ENCODE assay signal across 18 cellular contexts in genomic region chr11:72307439-72307838, GRCh38.
A peak's percentile ranks its signal among the peaks of the same experiment; 100 is the strongest.
DNase-seq lines count a peak whose midpoint lies in the region; TF ChIP-seq lines count a peak whose summit lies in the region.
"Had no signal": no experiment of that assay in that cellular context is flagged by ENCODE, and none has a peak within 500 bp of the region (broad histone marks: within the 10 kb centered on the region; RNA-seq: fewer than 3 reads in every experiment).

No MANE protein-coding gene starts in this region.

- H3K27me3 ChIP-seq in spleen (replicated peaks in 1 of 7) = no peaks in the 10 kb centered on the region
- H3K27me3 ChIP-seq: BLaER1, SJCRH30 had no signal

- no peak overlapping the region for H3K27ac ChIP-seq in spleen
- H3K27ac ChIP-seq: BLaER1, SJCRH30 had no signal

- no peak overlapping the region for H3K4me3 ChIP-seq in spleen
- H3K4me3 ChIP-seq: BLaER1, SJCRH30 had no signal

- H3K9me3 ChIP-seq in spleen = no peaks in the 10 kb centered on the region
- H3K9me3 ChIP-seq: BLaER1, SJCRH30 had no signal

- intact Hi-C loops in spleen (cut with DNase I; ENCODE audit: low total_unique reads) = no loop called here

- H3K4me1 ChIP-seq in spleen = no peaks in the 10 kb centered on the region
- H3K4me1 ChIP-seq: BLaER1, SJCRH30 had no signal

- DNase-seq in NCI-H345 (lab: John Stamatoyannopoulos, UW) = peak; percentile 29
- DNase-seq in NCI-H345 treated with DMSO at 0.1 percent for 48 hours (lab: John Stamatoyannopoulos, UW; ENCODE audit: unreplicated experiment) = no peak
- peak; percentile 9 for DNase-seq in DMS153 treated with DMSO at 0.1 percent for 48 hours (lab: John Stamatoyannopoulos, UW; ENCODE audit: unreplicated experiment)
- peak; percentile 51 to 68 for DNase-seq in NCI-H187 (lab: John Stamatoyannopoulos, UW)
- DNase-seq in SK-N-DZ (ENCODE audit: low spot score) = peak; percentile 39
- DNase-seq in spleen = no peak
- no peak for DNase-seq in dedifferentiated amniotic fluid mesenchymal stem cell (ENCODE audit: extremely low spot score)
- no peak for DNase-seq in GM19238 (ENCODE audit: insufficient read length, low spot score)
- DNase-seq: CD4-positive, CD25-positive, alpha-beta regulatory T cell; GF-D8; Karpas-422; NCI-H2081; NCI-H526 treated with DMSO at 0.1 percent for 48 hours; NK-92 treated with Interleukin-12 subunit alpha and Interleukin-12 subunit beta, amount 100 ng/mL, for 24 hours; PC-3; SJCRH30; T-helper 1 cell had no signal

- no peak for TF ChIP-seq POLR2A in spleen (IDR thresholded peaks at IDR 0.05)

- H3K36me3 ChIP-seq in spleen = peaks cover 0 to 100% (median 47%) of the 10 kb centered on the region in 6 donors
- H3K36me3 ChIP-seq: SJCRH30 had no signal

- WGBS in spleen, 5 donors = 83 to 100% (median 94%) methylated on average over 1 of the region's 1 CpG

- no peak for TF ChIP-seq CTCF in spleen (IDR thresholded peaks at IDR 0.05 in 8 of 11, conservative IDR thresholded peaks at IDR 0.05 in 3 of 11)

Comparison
In these comparisons a context has a peak if more than half of its experiments do, and no peak if none do; other contexts are left out.
1. DNase-seq: peak in NCI-H345 (single experiment), DMS153 treated with DMSO at 0.1 percent for 48 hours (single experiment), NCI-H187 (2 of 2) and SK-N-DZ (single experiment); none in NCI-H345 treated with DMSO at 0.1 percent for 48 hours (single experiment), spleen (single experiment), dedifferentiated amniotic fluid mesenchymal stem cell (single experiment) and GM19238 (single experiment).